In genomic region chr20:42485566-42485965, GRCh38 we compare ENCODE assay signal across 16 cellular contexts.
DNase-seq lines count a peak whose midpoint lies in the region; ATAC-seq and TF ChIP-seq lines count a peak whose summit lies in the region.
"Had no signal": no experiment of that assay in that cellular context is flagged by ENCODE, and none has a peak within 500 bp of the region (broad histone marks: within the 10 kb centered on the region; RNA-seq: fewer than 3 reads in every experiment).

No MANE protein-coding gene starts in this region.

- TF ChIP-seq CTCF in right atrium auricular region (IDR thresholded peaks at IDR 0.05) (no peak), neural progenitor cell (IDR thresholded peaks at IDR 0.05) (no peak), suprapubic skin (IDR thresholded peaks at IDR 0.05) (no peak)

- H3K9me3 ChIP-seq in right atrium auricular region (no peaks in the 10 kb centered on the region), neural progenitor cell (ENCODE audit: low read depth) (no peaks in the 10 kb centered on the region), suprapubic skin (no peaks in the 10 kb centered on the region)
- H3K9me3 ChIP-seq: Caco-2 had no signal

- H3K4me3 ChIP-seq in right atrium auricular region (no peak overlapping the region), neural progenitor cell (no peak overlapping the region), suprapubic skin (no peak overlapping the region)
- H3K4me3 ChIP-seq: GM23338 had no signal

- H3K36me3 ChIP-seq in right atrium auricular region (no peaks in the 10 kb centered on the region), neural progenitor cell (no peaks in the 10 kb centered on the region), suprapubic skin (no peaks in the 10 kb centered on the region)

- TF ChIP-seq POLR2A in suprapubic skin (IDR thresholded peaks at IDR 0.05), result no peak

- H3K4me2 ChIP-seq in neural progenitor cell, result peak overlapping the region; percentile 18
- H3K4me2 ChIP-seq: GM23338 had no signal

- ATAC-seq in Right ventricle myocardium superior (ENCODE audit: poor library complexity), result no peak
- ATAC-seq: GM23338 had no signal

- no peaks in the 10 kb centered on the region for H3F3A ChIP-seq in neural progenitor cell (ENCODE audit: low read depth)

- H3K4me3 Mint-ChIP-seq in neural progenitor cell, result no peak overlapping the region
- H3K4me3 Mint-ChIP-seq: B cell; CD8-positive, alpha-beta memory T cell; GM23338 had no signal

- intact Hi-C loops in Right ventricle myocardium superior (cut with DNase I), result no loop called here

- peaks cover 17% of the 10 kb centered on the region for H3K4me1 Mint-ChIP-seq in neural progenitor cell
- H3K4me1 Mint-ChIP-seq: B cell; CD8-positive, alpha-beta memory T cell; GM23338 had no signal

- no peak overlapping the region for H3K27ac Mint-ChIP-seq in neural progenitor cell
- H3K27ac Mint-ChIP-seq: B cell; CD8-positive, alpha-beta memory T cell; GM23338 had no signal

- peak overlapping the region; percentile 58 to 83 for H3K27ac ChIP-seq in right atrium auricular region
- H3K27ac ChIP-seq in neural progenitor cell, result no peak overlapping the region
- H3K27ac ChIP-seq in suprapubic skin, result peak overlapping the region; percentile 68
- H3K27ac ChIP-seq: C4-2B had no signal

- H4K20me1 ChIP-seq in neural progenitor cell (ENCODE audit: low read depth), result no peaks in the 10 kb centered on the region

- H3K4me1 ChIP-seq in right atrium auricular region, result peaks cover 0 to 8% of the 10 kb centered on the region in 2 donors
- peaks cover 12% of the 10 kb centered on the region for H3K4me1 ChIP-seq in neural progenitor cell
- H3K4me1 ChIP-seq in suprapubic skin, result peaks cover 23% of the 10 kb centered on the region
- H3K4me1 ChIP-seq: Caco-2 had no signal

- H3K9me3 Mint-ChIP-seq in neural progenitor cell, result no peaks in the 10 kb centered on the region

- H2AFZ ChIP-seq in neural progenitor cell (replicated peaks), result no peak overlapping the region
- H2AFZ ChIP-seq: GM23338 had no signal

- H3K36me3 Mint-ChIP-seq in neural progenitor cell, result no peaks in the 10 kb centered on the region
- H3K36me3 Mint-ChIP-seq: CD8-positive, alpha-beta memory T cell had no signal

- H3K27me3 ChIP-seq in right atrium auricular region (no peaks in the 10 kb centered on the region), neural progenitor cell (no peaks in the 10 kb centered on the region), suprapubic skin (no peaks in the 10 kb centered on the region)

- H3K27me3 Mint-ChIP-seq in neural progenitor cell (ENCODE audit: insufficient read depth, low read depth), result peaks cover 2% of the 10 kb centered on the region
- H3K27me3 Mint-ChIP-seq: B cell had no signal

- no peak for DNase-seq in right atrium auricular region (ENCODE audit: low spot score)
- no peak for DNase-seq in Right ventricle myocardium superior
- DNase-seq in kidney glomerular epithelial cell (lab: John Stamatoyannopoulos, UW), result peak; percentile 10
- DNase-seq in neural progenitor cell (ENCODE audit: low spot score), result no peak
- DNase-seq in suprapubic skin (ENCODE audit: low spot score in 2 of 2), result no peak
- no peak for DNase-seq in stimulated activated CD4-positive, alpha-beta T cell treated with anti-CD3 and anti-CD28 coated beads, Interleukin-15, amount 100 ng/mL, for 24 hours
- no peak for DNase-seq in stimulated activated CD4-positive, alpha-beta T cell treated with anti-CD3 and anti-CD28 coated beads, Interleukin-12 subunit alpha, Interleukin-12 subunit beta, amount 100 ng/mL, for 4 hours
- DNase-seq in stimulated activated naive CD4-positive, alpha-beta T cell (lab: John Stamatoyannopoulos, UW), result no peak
- DNase-seq: Caco-2; CD8-positive, alpha-beta memory T cell; DND-41; GDM1; H7 had no signal

- WGBS in suprapubic skin, result 84% methylated on average over 2 of the region's 2 CpGs

- TF ChIP-seq EP300 in suprapubic skin (IDR thresholded peaks at IDR 0.05), result no peak

- no peaks in the 10 kb centered on the region for H3K79me2 ChIP-seq in neural progenitor cell (ENCODE audit: low read depth)

- H3K9ac ChIP-seq in neural progenitor cell, result no peak overlapping the region
